ENCODE assay signal across 1 cellular context in the genomic region with DNA sequence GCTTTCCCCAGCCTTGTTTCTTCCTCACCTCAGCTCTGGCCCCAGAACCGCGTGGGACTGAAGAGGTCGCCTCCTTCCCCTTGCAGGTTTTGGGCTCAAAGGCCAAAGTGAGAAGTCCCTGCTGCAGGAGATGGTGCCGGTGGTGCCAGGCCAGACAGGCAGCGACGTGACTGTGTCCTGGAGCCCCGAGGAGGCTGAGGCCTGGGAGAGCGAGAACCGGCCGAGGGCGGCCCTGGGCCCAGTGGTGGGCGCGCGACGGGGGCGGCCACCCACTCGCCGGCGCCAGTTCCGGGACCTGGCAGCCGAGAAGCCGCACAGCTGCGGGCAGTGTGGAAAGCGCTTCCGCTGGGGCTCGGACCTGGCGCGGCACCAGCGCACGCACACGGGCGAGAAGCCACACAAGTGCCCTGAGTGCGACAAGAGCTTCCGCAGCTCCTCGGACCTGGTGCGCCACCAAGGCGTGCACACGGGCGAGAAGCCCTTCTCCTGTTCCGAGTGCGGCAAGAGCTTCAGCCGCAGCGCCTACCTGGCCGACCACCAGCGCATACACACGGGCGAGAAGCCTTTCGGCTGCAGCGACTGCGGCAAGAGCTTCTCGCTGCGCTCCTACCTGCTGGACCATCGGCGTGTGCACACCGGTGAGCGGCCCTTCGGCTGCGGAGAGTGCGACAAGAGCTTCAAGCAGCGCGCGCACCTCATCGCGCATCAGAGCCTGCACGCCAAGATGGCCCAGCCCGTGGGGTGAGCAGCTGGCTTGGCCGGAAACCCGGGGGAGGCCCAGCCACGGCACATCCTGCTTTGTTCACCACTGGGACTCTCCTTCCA.
TF ChIP-seq lines count a peak whose summit lies in the region.

No MANE protein-coding gene starts in this region.

TF ChIP-seq in K562, 482 proteins besides CTCF, POLR2A, EP300 and RAD21:
- TF ChIP-seq RBFOX2 (IDR thresholded peaks at IDR 0.05; ENCODE audit: low read depth, low read length): 0 out of 2 replicates have a peak, but pooled peaks have one; percentile 14
- TF ChIP-seq ZNF12 (CRISPR knock-in tag; IDR thresholded peaks at IDR 0.05): no peak
- TF ChIP-seq RAD51 (IDR thresholded peaks at IDR 0.05; ENCODE audit: borderline replicate concordance, low read depth): no peak
- no peak for TF ChIP-seq DIDO1 (tag; IDR thresholded peaks at IDR 0.05; ENCODE audit: low read depth)
- TF ChIP-seq NCOR1 (IDR thresholded peaks at IDR 0.05): no peak
